ENCODE assay signal across 1 cellular context in genomic region chr15:68279779-68280745, GRCh38.
TF ChIP-seq lines count a peak whose summit lies in the region.

No MANE protein-coding gene starts in this region.

TF ChIP-seq in H1, 55 proteins besides CTCF, POLR2A, EP300 and RAD21 (continued from another document):
- no peak for TF ChIP-seq SUZ12 (IDR thresholded peaks at IDR 0.05; ENCODE audit: low read length)
- no peak for TF ChIP-seq EZH2 (IDR thresholded peaks at IDR 0.05; ENCODE audit: low read depth, low read length, severe bottlenecking)
- no peak for TF ChIP-seq ATF3 (IDR thresholded peaks at IDR 0.05; ENCODE audit: insufficient read depth, low read depth, low read length)
- TF ChIP-seq CHD2 (IDR thresholded peaks at IDR 0.05; ENCODE audit: low read length) = no peak
- no peak for TF ChIP-seq USF2 (IDR thresholded peaks at IDR 0.05; ENCODE audit: low read length)
- no peak for TF ChIP-seq CHD7 (IDR thresholded peaks at IDR 0.05; ENCODE audit: insufficient replicate concordance, low read length)
